ENCODE assay signal across 1 cellular context in the genomic region with DNA sequence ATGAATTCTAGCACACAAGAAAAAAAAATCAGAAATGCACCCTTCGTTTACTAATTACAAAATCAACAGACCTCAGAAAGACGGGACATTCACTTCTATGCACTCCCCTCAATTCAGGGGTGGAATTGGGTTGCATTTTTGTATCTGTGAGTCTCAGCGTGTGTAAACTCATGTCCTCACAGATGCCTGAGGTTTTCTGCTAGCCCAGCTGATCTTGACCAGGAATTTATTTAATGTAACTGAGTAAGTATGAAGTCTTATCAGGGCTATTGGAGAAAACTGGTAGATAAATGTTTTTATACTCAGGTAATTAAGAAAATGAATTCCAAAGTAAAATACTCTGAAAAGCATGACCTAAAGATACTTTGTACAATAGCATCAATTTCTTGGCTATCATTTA.
TF ChIP-seq lines count a peak whose summit lies in the region.

No MANE protein-coding gene starts in this region.

TF ChIP-seq in GM23338, 12 proteins besides CTCF, POLR2A, EP300 and RAD21 (continued from another document):
- TF ChIP-seq, protein P1, sequence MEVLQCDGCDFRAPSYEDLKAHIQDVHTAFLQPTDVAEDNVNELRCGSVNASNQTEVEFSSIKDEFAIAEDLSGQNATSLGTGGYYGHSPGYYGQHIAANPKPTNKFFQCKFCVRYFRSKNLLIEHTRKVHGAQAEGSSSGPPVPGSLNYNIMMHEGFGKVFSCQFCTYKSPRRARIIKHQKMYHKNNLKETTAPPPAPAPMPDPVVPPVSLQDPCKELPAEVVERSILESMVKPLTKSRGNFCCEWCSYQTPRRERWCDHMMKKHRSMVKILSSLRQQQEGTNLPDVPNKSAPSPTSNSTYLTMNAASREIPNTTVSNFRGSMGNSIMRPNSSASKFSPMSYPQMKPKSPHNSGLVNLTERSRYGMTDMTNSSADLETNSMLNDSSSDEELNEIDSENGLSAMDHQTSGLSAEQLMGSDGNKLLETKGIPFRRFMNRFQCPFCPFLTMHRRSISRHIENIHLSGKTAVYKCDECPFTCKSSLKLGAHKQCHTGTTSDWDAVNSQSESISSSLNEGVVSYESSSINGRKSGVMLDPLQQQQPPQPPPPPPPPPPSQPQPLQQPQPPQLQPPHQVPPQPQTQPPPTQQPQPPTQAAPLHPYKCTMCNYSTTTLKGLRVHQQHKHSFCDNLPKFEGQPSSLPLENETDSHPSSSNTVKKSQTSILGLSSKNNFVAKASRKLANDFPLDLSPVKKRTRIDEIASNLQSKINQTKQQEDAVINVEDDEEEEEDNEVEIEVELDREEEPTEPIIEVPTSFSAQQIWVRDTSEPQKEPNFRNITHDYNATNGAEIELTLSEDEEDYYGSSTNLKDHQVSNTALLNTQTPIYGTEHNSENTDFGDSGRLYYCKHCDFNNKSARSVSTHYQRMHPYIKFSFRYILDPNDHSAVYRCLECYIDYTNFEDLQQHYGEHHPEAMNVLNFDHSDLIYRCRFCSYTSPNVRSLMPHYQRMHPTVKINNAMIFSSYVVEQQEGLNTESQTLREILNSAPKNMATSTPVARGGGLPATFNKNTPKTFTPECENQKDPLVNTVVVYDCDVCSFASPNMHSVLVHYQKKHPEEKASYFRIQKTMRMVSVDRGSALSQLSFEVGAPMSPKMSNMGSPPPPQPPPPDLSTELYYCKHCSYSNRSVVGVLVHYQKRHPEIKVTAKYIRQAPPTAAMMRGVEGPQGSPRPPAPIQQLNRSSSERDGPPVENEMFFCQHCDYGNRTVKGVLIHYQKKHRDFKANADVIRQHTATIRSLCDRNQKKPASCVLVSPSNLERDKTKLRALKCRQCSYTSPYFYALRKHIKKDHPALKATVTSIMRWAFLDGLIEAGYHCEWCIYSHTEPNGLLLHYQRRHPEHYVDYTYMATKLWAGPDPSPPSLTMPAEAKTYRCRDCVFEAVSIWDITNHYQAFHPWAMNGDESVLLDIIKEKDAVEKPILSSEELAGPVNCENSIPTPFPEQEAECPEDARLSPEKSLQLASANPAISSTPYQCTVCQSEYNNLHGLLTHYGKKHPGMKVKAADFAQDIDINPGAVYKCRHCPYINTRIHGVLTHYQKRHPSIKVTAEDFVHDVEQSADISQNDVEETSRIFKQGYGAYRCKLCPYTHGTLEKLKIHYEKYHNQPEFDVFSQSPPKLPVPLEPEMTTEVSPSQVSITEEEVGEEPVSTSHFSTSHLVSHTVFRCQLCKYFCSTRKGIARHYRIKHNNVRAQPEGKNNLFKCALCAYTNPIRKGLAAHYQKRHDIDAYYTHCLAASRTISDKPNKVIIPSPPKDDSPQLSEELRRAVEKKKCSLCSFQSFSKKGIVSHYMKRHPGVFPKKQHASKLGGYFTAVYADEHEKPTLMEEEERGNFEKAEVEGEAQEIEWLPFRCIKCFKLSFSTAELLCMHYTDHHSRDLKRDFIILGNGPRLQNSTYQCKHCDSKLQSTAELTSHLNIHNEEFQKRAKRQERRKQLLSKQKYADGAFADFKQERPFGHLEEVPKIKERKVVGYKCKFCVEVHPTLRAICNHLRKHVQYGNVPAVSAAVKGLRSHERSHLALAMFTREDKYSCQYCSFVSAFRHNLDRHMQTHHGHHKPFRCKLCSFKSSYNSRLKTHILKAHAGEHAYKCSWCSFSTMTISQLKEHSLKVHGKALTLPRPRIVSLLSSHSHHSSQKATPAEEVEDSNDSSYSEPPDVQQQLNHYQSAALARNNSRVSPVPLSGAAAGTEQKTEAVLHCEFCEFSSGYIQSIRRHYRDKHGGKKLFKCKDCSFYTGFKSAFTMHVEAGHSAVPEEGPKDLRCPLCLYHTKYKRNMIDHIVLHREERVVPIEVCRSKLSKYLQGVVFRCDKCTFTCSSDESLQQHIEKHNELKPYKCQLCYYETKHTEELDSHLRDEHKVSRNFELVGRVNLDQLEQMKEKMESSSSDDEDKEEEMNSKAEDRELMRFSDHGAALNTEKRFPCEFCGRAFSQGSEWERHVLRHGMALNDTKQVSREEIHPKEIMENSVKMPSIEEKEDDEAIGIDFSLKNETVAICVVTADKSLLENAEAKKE (CRISPR knock-in tag; IDR thresholded peaks at IDR 0.05): no peak
- TF ChIP-seq ZNF114 (CRISPR knock-in tag; IDR thresholded peaks at IDR 0.05): no peak
TF ChIP-seq in GM23338: peak in this region for 0.
